7 cellular contexts compared by ENCODE assay signal in the genomic region with DNA sequence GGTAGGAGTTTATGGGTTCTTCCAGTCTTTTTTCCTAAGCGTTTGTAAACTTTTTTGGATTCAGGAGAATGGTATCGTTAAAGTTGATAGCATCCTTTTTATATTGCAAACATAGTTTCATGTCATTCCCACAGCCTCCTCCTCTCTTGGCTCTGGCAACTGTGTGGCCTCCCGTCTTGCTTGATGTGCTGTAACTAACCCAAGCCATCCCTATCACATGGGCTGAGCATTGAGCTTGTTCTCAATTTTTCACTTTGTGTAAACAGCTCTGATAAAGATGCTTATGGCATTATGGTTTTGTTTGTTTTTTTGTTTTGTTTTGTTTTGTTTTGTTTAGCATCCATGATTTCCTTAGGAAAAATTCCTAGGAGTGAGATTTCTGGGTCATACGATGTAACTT. TPM values are rescaled to one million over a fixed set of nuclear protein-coding genes. Genes with fewer than 3 reads are reported as not detected.
"Had no signal": no experiment of that assay in that cellular context is flagged by ENCODE, and none has a peak within 500 bp of the region (broad histone marks: within the 10 kb centered on the region; RNA-seq: fewer than 3 reads in every experiment).

No MANE protein-coding gene starts in this region.

- H3K4me3 ChIP-seq: GM23338, K562 had no signal

- DNase-seq: H9, HCEC 1CT, IMR-90 had no signal

RNA-seq across cellular contexts. Expression of a gene that starts 4.6 kb away (rescaled TPM):
- total RNA-seq: GM23338, H1, HT-29 had no signal
